Comparison of ENCODE assay signal across 2 cellular contexts in the genomic region with DNA sequence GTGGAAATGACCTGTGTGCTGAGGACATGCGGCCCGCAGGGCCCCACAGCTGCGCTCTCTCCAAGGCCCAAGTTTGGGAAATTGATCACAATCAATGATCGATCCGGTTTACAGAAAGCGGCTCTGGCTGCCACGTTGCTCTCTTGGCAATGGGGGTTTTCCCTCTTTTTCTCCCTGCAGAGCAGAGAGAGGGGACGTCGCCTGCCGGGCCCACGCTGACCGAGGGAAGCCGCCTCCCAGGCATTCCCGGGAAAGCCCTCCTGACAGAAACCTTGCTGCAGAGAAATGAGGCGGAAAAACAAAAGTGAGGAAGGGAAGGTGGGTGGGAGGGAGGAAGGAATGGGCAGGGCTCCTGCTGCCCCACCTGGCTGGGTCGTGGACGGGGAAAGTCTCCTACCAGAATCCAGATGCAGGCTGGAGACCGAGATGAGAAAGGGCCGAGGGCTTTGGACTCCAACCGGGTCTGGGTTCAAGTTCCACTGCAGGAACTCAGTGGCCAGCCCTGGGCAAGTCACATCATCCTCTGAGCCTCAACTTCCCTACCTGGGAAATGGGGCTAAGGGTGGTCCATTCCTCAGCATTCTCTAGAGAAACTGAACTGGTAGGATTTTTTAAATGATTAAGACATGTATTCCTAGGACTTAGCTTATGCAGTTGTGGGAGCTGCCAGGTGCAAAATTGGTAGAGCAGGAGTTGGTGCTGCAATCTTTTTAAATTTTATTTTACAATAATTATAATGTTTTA.
TF ChIP-seq lines count a peak whose summit lies in the region.

No MANE protein-coding gene starts in this region.

TF ChIP-seq in GM23338, 12 proteins besides CTCF, POLR2A, EP300 and RAD21:
- TF ChIP-seq ZNF114 (CRISPR knock-in tag; IDR thresholded peaks at IDR 0.05) (no peak), ETS1 (IDR thresholded peaks at IDR 0.05) (no peak), CREB1 (CRISPR knock-in tag; IDR thresholded peaks at IDR 0.05; ENCODE audit: low read depth) (no peak)

TF ChIP-seq in H1, 55 proteins besides CTCF, POLR2A, EP300 and RAD21:
- TF ChIP-seq GABPA (IDR thresholded peaks at IDR 0.05; ENCODE audit: borderline replicate concordance, insufficient read depth, low read length) (no peak), KDM1A (IDR thresholded peaks at IDR 0.05; ENCODE audit: borderline replicate concordance, low read length) (peak; percentile 74; the same call in 1 of the 2 replicates), SAP30 (IDR thresholded peaks at IDR 0.05; ENCODE audit: insufficient read depth, insufficient replicate concordance, low read length) (no peak), FOSL1 (IDR thresholded peaks at IDR 0.05; ENCODE audit: insufficient read depth, low read depth, low read length) (no peak)
